ENCODE assay signal across 16 cellular contexts in genomic region chr2:144832048-144832447, GRCh38.
"Had no signal": no experiment of that assay in that cellular context is flagged by ENCODE, and none has a peak within 500 bp of the region (broad histone marks: within the 10 kb centered on the region; RNA-seq: fewer than 3 reads in every experiment).

No MANE protein-coding gene starts in this region.

- H3K36me3 ChIP-seq: ascending aorta, heart right ventricle, neutrophil, tibial nerve had no signal

- H3K4me1 Mint-ChIP-seq: activated naive CD8-positive, alpha-beta T cell treated with anti-CD3 and anti-CD28 coated beads, Interleukin-2, amount 10 ng/mL, durations not matched to agents 7 days and 5 days; stimulated activated naive B cell treated with anti-CD40 and anti-IgM and Interleukin-4, amounts not matched to agents 10 μg/mL and 1 μg/mL and 100 μg/mL, for 72 hours; T-cell had no signal

- ATAC-seq: heart right ventricle; left colon; stimulated activated naive B cell treated with anti-CD40 and anti-IgM and Interleukin-4, amounts not matched to agents 10 μg/mL and 1 μg/mL and 100 μg/mL, for 72 hours; T-cell had no signal

- H3K27ac ChIP-seq: ascending aorta, epithelial cell of prostate, neutrophil, tibial nerve had no signal

- H3K27me3 ChIP-seq: ascending aorta, heart right ventricle, neutrophil, tibial nerve had no signal

- H3K9me3 Mint-ChIP-seq: activated naive CD8-positive, alpha-beta T cell treated with anti-CD3 and anti-CD28 coated beads, Interleukin-2, amount 10 ng/mL, durations not matched to agents 7 days and 5 days; stimulated activated naive B cell treated with anti-CD40 and anti-IgM and Interleukin-4, amounts not matched to agents 10 μg/mL and 1 μg/mL and 100 μg/mL, for 72 hours; T-cell had no signal

- H3K4me1 ChIP-seq: ascending aorta had no signal

- H3K36me3 Mint-ChIP-seq: activated naive CD8-positive, alpha-beta T cell treated with anti-CD3 and anti-CD28 coated beads, Interleukin-2, amount 10 ng/mL, durations not matched to agents 7 days and 5 days; stimulated activated naive B cell treated with anti-CD40 and anti-IgM and Interleukin-4, amounts not matched to agents 10 μg/mL and 1 μg/mL and 100 μg/mL, for 72 hours; T-cell had no signal

- H3K27me3 Mint-ChIP-seq: stimulated activated naive B cell treated with anti-CD40 and anti-IgM and Interleukin-4, amounts not matched to agents 10 μg/mL and 1 μg/mL and 100 μg/mL, for 72 hours; T-cell had no signal

- H3K9me3 ChIP-seq: ascending aorta, heart right ventricle, neutrophil, tibial nerve had no signal

- DNase-seq: activated CD4-positive, CD25-positive, alpha-beta regulatory T cell treated with anti-CD3 and anti-CD28 coated beads, Interleukin-2, amount 50 U/mL, for 72 hours; activated naive CD4-positive, alpha-beta T cell; activated naive CD8-positive, alpha-beta T cell treated with anti-CD3 and anti-CD28 coated beads, Interleukin-2, amount 10 ng/mL, durations not matched to agents 7 days and 5 days; dermis blood vessel endothelial cell; heart right ventricle; left colon; stimulated activated CD4-positive, alpha-beta T cell treated with anti-CD3 and anti-CD28 coated beads, Interleukin-15, amount 100 ng/mL, for 24 hours; stimulated activated CD4-positive, alpha-beta T cell treated with anti-CD3 and anti-CD28 coated beads, Interleukin-4, amount 100 ng/mL, for 1 hour; stimulated activated naive B cell treated with anti-CD40 and anti-IgM and Interleukin-4, amounts not matched to agents 10 μg/mL and 1 μg/mL and 100 μg/mL, for 72 hours; T-cell; T-helper 9 cell had no signal

- H3K27ac Mint-ChIP-seq: activated naive CD8-positive, alpha-beta T cell treated with anti-CD3 and anti-CD28 coated beads, Interleukin-2, amount 10 ng/mL, durations not matched to agents 7 days and 5 days; stimulated activated naive B cell treated with anti-CD40 and anti-IgM and Interleukin-4, amounts not matched to agents 10 μg/mL and 1 μg/mL and 100 μg/mL, for 72 hours; T-cell had no signal

- H3K4me3 ChIP-seq: ascending aorta, heart right ventricle, lung, tibial nerve had no signal

- H3K4me3 Mint-ChIP-seq: activated naive CD8-positive, alpha-beta T cell treated with anti-CD3 and anti-CD28 coated beads, Interleukin-2, amount 10 ng/mL, durations not matched to agents 7 days and 5 days; stimulated activated naive B cell treated with anti-CD40 and anti-IgM and Interleukin-4, amounts not matched to agents 10 μg/mL and 1 μg/mL and 100 μg/mL, for 72 hours; T-cell had no signal
